Comparison of ENCODE assay signal across 21 cellular contexts in the genomic region with DNA sequence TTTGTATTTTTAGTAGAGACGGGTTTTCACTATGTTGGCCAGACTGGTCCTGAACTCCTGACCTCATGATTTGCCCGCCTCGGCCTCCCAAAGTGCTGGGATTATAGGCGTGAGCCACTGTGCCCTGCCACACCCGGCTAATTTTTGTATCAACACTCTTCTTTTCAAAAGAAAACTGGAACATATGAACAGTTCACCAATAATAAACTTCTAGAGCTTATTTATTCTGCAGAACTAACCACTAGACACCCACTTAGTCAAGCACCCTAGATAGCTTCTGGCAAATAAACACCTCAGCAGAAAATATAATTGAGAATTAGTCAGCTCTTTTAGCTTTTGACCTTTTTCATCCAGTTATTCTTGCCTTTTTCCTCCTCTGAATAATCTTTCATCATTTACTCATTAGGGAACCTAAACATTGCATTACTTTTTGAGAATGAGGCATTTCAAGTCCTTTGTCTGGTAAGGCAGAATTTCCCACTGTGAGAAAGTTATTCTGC.
"Had no signal": no experiment of that assay in that cellular context is flagged by ENCODE, and none has a peak within 500 bp of the region (broad histone marks: within the 10 kb centered on the region; RNA-seq: fewer than 3 reads in every experiment).

No MANE protein-coding gene starts in this region.

- H3K27ac ChIP-seq: hepatocyte, neutrophil, ovary, prostate gland, right atrium auricular region, stomach, suprapubic skin, vagina had no signal

- H2AFZ ChIP-seq: hepatocyte had no signal

- ATAC-seq: activated CD4-positive, alpha-beta T cell treated with anti-CD3 and anti-CD28 coated beads for 36 hours; activated naive CD8-positive, alpha-beta T cell treated with anti-CD3 and anti-CD28 coated beads, Interleukin-2, amount 50 U/mL, for 24 hours had no signal

- H3K4me1 ChIP-seq: prostate gland, right atrium auricular region, stomach, suprapubic skin, vagina had no signal

- H3K27me3 ChIP-seq: hepatocyte, neutrophil, ovary, right atrium auricular region, stomach, suprapubic skin, vagina had no signal

- H3K4me2 ChIP-seq: hepatocyte had no signal

- DNase-seq: activated B cell treated with CpG ODN at 0.5 μM for 24 hours; activated CD4-positive, alpha-beta T cell treated with anti-CD3 and anti-CD28 coated beads for 36 hours; activated CD4-positive, alpha-beta T cell treated with anti-CD3 and anti-CD28 coated beads, Interleukin-2, amount 50 U/mL, for 48 hours; activated effector memory CD4-positive, alpha-beta T cell treated with Interleukin-2 at 50 U/mL for 16 hours; activated naive CD4-positive, alpha-beta T cell treated with anti-CD3 and anti-CD28 coated beads, Interleukin-2, amount 50 U/mL, for 16 hours; activated naive CD8-positive, alpha-beta T cell treated with anti-CD3 and anti-CD28 coated beads, Interleukin-2, amount 50 U/mL, for 24 hours; activated T-cell treated with anti-CD3 and anti-CD28 coated beads, Interleukin-2, amount 50 U/mL, for 48 hours; foreskin melanocyte; glutamatergic neuron; kidney glomerular epithelial cell; mesenchymal stem cell; ovary; stimulated activated CD4-positive, alpha-beta T cell treated with anti-CD3 and anti-CD28 coated beads, Interleukin-12 subunit alpha, Interleukin-12 subunit beta, amount 100 ng/mL, for 4 hours; stomach; trophoblast cell had no signal

- H3K36me3 ChIP-seq: neutrophil, ovary, prostate gland, right atrium auricular region, stomach, suprapubic skin, vagina had no signal

- H3K9me3 ChIP-seq: neutrophil, ovary, prostate gland, right atrium auricular region, stomach, suprapubic skin, vagina had no signal

- H3K4me3 ChIP-seq: hepatocyte, ovary, prostate gland, right atrium auricular region, stomach, suprapubic skin, vagina had no signal
